Comparison of ENCODE assay signal across 10 cellular contexts in genomic region chr12:111673503-111673902, GRCh38. TPM values are rescaled to one million over a fixed set of nuclear protein-coding genes. Genes with fewer than 3 reads are reported as not detected.
A peak's percentile ranks its signal among the peaks of the same experiment; 100 is the strongest.
DNase-seq lines count a peak whose midpoint lies in the region; ATAC-seq and TF ChIP-seq lines count a peak whose summit lies in the region.
"Had no signal": no experiment of that assay in that cellular context is flagged by ENCODE, and none has a peak within 500 bp of the region (broad histone marks: within the 10 kb centered on the region; RNA-seq: fewer than 3 reads in every experiment).

No MANE protein-coding gene starts in this region.

- TF ChIP-seq CTCF in activated CD8-positive, alpha-beta T cell treated with anti-CD3 and anti-CD28 coated beads for 36 hours (IDR thresholded peaks at IDR 0.05), result peak; percentile 42
- TF ChIP-seq CTCF in testis (IDR thresholded peaks at IDR 0.05) (peak; percentile 31 to 42 (median 41)), uterus (IDR thresholded peaks at IDR 0.05) (peak in 2 of 4 experiments; percentile 31 to 37)

- H3K27ac ChIP-seq in testis (no peak overlapping the region), uterus (no peak overlapping the region)

- no peaks in the 10 kb centered on the region for H3K9me3 Mint-ChIP-seq in activated CD8-positive, alpha-beta T cell treated with anti-CD3 and anti-CD28 coated beads for 36 hours
- no peaks in the 10 kb centered on the region for H3K9me3 Mint-ChIP-seq in activated CD8-positive, alpha-beta T cell treated with anti-CD3 and anti-CD28 coated beads, Interleukin-2, amount 10 ng/mL, durations not matched to agents 7 days and 5 days (ENCODE audit: insufficient read depth)
- H3K9me3 Mint-ChIP-seq in activated T-cell treated with anti-CD3 and anti-CD28 coated beads, Interleukin-2, amount 50 U/mL, for 4 hours, result no peaks in the 10 kb centered on the region
- H3K9me3 Mint-ChIP-seq: CD8-positive, alpha-beta T cell had no signal

- intact Hi-C loops in activated CD8-positive, alpha-beta T cell treated with anti-CD3 and anti-CD28 coated beads for 36 hours (cut with micrococcal nuclease), result no loop called here
- intact Hi-C loops in testis (cut with DNase I; ENCODE audit: low total_unique reads), result no loop called here
- intact Hi-C loops in uterus (cut with DNase I; ENCODE audit: low total_unique reads), result no loop called here

- H3K4me1 ChIP-seq in testis, result peaks cover 6% of the 10 kb centered on the region
- no peaks in the 10 kb centered on the region for H3K4me1 ChIP-seq in uterus

- POLR2A ChIA-PET in activated CD8-positive, alpha-beta T cell treated with anti-CD3 and anti-CD28 coated beads for 36 hours (lab: Charles Lee), result interaction anchor here (1.2 to 1.7 kb wide), 2 partner anchors 11 to 12 kb away, joined by 3 to 4 read pairs; partner anchors contain the start of genes ACAD10 and BRAP
- POLR2A ChIA-PET in activated CD8-positive, alpha-beta T cell treated with anti-CD3 and anti-CD28 coated beads, Interleukin-2, amount 10 ng/mL, durations not matched to agents 7 days and 5 days (lab: Charles Lee), result no interaction called here

- H3K36me3 Mint-ChIP-seq in activated CD8-positive, alpha-beta T cell treated with anti-CD3 and anti-CD28 coated beads for 36 hours (ENCODE audit: low read depth), result peaks cover 20% of the 10 kb centered on the region
- H3K36me3 Mint-ChIP-seq in activated CD8-positive, alpha-beta T cell treated with anti-CD3 and anti-CD28 coated beads, Interleukin-2, amount 10 ng/mL, durations not matched to agents 7 days and 5 days (ENCODE audit: low read depth), result peaks cover 28% of the 10 kb centered on the region
- peaks cover 30% of the 10 kb centered on the region for H3K36me3 Mint-ChIP-seq in activated T-cell treated with anti-CD3 and anti-CD28 coated beads, Interleukin-2, amount 50 U/mL, for 4 hours (ENCODE audit: insufficient read depth)

- DNase-seq in activated CD8-positive, alpha-beta T cell treated with anti-CD3 and anti-CD28 coated beads for 36 hours, result no peak
- no peak for DNase-seq in activated CD8-positive, alpha-beta T cell treated with anti-CD3 and anti-CD28 coated beads, Interleukin-2, amount 10 ng/mL, durations not matched to agents 7 days and 5 days
- DNase-seq in RKO (ENCODE audit: low spot score) (peak; percentile 20), fibroblast of gingiva (ENCODE audit: low read depth) (peak; percentile 38), testis (no peak), uterus (no peak)
- DNase-seq in activated T-cell treated with anti-CD3 and anti-CD28 coated beads, Interleukin-2, amount 50 U/mL, for 4 hours, result no peak
- DNase-seq: CD8-positive, alpha-beta T cell; NCI-H2081 treated with DMSO at 0.1 percent for 48 hours had no signal

- no peaks in the 10 kb centered on the region for H3K27me3 Mint-ChIP-seq in activated CD8-positive, alpha-beta T cell treated with anti-CD3 and anti-CD28 coated beads for 36 hours
- H3K27me3 Mint-ChIP-seq in activated CD8-positive, alpha-beta T cell treated with anti-CD3 and anti-CD28 coated beads, Interleukin-2, amount 10 ng/mL, durations not matched to agents 7 days and 5 days (ENCODE audit: low read depth), result no peaks in the 10 kb centered on the region
- no peaks in the 10 kb centered on the region for H3K27me3 Mint-ChIP-seq in activated T-cell treated with anti-CD3 and anti-CD28 coated beads, Interleukin-2, amount 50 U/mL, for 4 hours (ENCODE audit: low read depth)

- no peak for ATAC-seq in activated CD8-positive, alpha-beta T cell treated with anti-CD3 and anti-CD28 coated beads for 36 hours
- ATAC-seq in activated CD8-positive, alpha-beta T cell treated with anti-CD3 and anti-CD28 coated beads, Interleukin-2, amount 10 ng/mL, durations not matched to agents 7 days and 5 days, result no peak
- ATAC-seq in activated T-cell treated with anti-CD3 and anti-CD28 coated beads, Interleukin-2, amount 50 U/mL, for 4 hours, result no peak
- ATAC-seq in GM21619 (IDR thresholded peaks at IDR 0.05; ENCODE audit: unreplicated experiment), result no peak
- ATAC-seq: CD8-positive, alpha-beta T cell had no signal

- H3K4me3 ChIP-seq in testis (no peak overlapping the region), uterus (no peak overlapping the region)

- H3K9me3 ChIP-seq in testis (no peaks in the 10 kb centered on the region), uterus (no peaks in the 10 kb centered on the region)

- H3K27ac Mint-ChIP-seq in activated CD8-positive, alpha-beta T cell treated with anti-CD3 and anti-CD28 coated beads for 36 hours, result no peak overlapping the region
- no peak overlapping the region for H3K27ac Mint-ChIP-seq in activated CD8-positive, alpha-beta T cell treated with anti-CD3 and anti-CD28 coated beads, Interleukin-2, amount 10 ng/mL, durations not matched to agents 7 days and 5 days
- H3K27ac Mint-ChIP-seq: CD8-positive, alpha-beta T cell had no signal

- 48 to 49% methylated on average over 3 of the region's 3 CpGs for WGBS in testis, 2 donors

- H3K27me3 ChIP-seq in testis (no peaks in the 10 kb centered on the region), uterus (no peaks in the 10 kb centered on the region)

- no peaks in the 10 kb centered on the region for H3K4me1 Mint-ChIP-seq in activated CD8-positive, alpha-beta T cell treated with anti-CD3 and anti-CD28 coated beads for 36 hours (ENCODE audit: low read depth)
- no peaks in the 10 kb centered on the region for H3K4me1 Mint-ChIP-seq in activated CD8-positive, alpha-beta T cell treated with anti-CD3 and anti-CD28 coated beads, Interleukin-2, amount 10 ng/mL, durations not matched to agents 7 days and 5 days (ENCODE audit: low read depth)
- H3K4me1 Mint-ChIP-seq in activated T-cell treated with anti-CD3 and anti-CD28 coated beads, Interleukin-2, amount 50 U/mL, for 4 hours (ENCODE audit: low read depth), result no peaks in the 10 kb centered on the region

- TF ChIP-seq POLR2A in testis (IDR thresholded peaks at IDR 0.05) (no peak), uterus (IDR thresholded peaks at IDR 0.05) (no peak)

- H3K4me3 Mint-ChIP-seq in activated CD8-positive, alpha-beta T cell treated with anti-CD3 and anti-CD28 coated beads for 36 hours, result no peak overlapping the region
- H3K4me3 Mint-ChIP-seq in activated CD8-positive, alpha-beta T cell treated with anti-CD3 and anti-CD28 coated beads, Interleukin-2, amount 10 ng/mL, durations not matched to agents 7 days and 5 days, result no peak overlapping the region
- no peak overlapping the region for H3K4me3 Mint-ChIP-seq in activated T-cell treated with anti-CD3 and anti-CD28 coated beads, Interleukin-2, amount 50 U/mL, for 4 hours
- H3K4me3 Mint-ChIP-seq: CD8-positive, alpha-beta T cell had no signal

- H3K36me3 ChIP-seq in testis (ENCODE audit: low read depth, missing control alignments), result no peaks in the 10 kb centered on the region
- H3K36me3 ChIP-seq in uterus, result no peaks in the 10 kb centered on the region

- CTCF ChIA-PET in activated CD8-positive, alpha-beta T cell treated with anti-CD3 and anti-CD28 coated beads for 36 hours (lab: Charles Lee), result interaction anchor here (1.0 to 1.7 kb wide), 3 partner anchors 140 to 277 kb away, joined by 3 to 7 read pairs (median 4); no protein-coding TSS in a partner anchor
- CTCF ChIA-PET in activated CD8-positive, alpha-beta T cell treated with anti-CD3 and anti-CD28 coated beads, Interleukin-2, amount 10 ng/mL, durations not matched to agents 7 days and 5 days (lab: Charles Lee), result interaction anchor here (1.0 to 1.5 kb wide), 6 partner anchors 9 to 222 kb away, joined by 3 to 5 read pairs (median 4); no protein-coding TSS in a partner anchor

RNA-seq across cellular contexts. Expression of gene BRAP, which starts 12.3 kb away (rescaled TPM):
- total RNA-seq in activated CD8-positive, alpha-beta T cell treated with anti-CD3 and anti-CD28 coated beads for 36 hours, result 10 to 100 TPM; 16.3 to 16.9 TPM
- 10 to 100 TPM; 19.6 to 20.4 TPM for total RNA-seq in activated CD8-positive, alpha-beta T cell treated with anti-CD3 and anti-CD28 coated beads, Interleukin-2, amount 10 ng/mL, durations not matched to agents 7 days and 5 days
- 10 to 100 TPM; 71.4 to 99.1 TPM for total RNA-seq in testis
- polyA plus RNA-seq in testis (ENCODE audit: insufficient read depth, low read depth, low replicate concordance), result 167 TPM
- total RNA-seq in activated T-cell treated with anti-CD3 and anti-CD28 coated beads, Interleukin-2, amount 50 U/mL, for 4 hours, result 10 to 100 TPM; 21.0 to 24.1 (median 23.1) TPM
- 10 to 100 TPM in 3 of 4 donors, 1 to 10 TPM in 1; 3.1 to 23.0 (median 20.4) TPM for total RNA-seq in uterus

RNA-seq across cellular contexts. Expression of gene ACAD10, which starts 12.3 kb away (rescaled TPM):
- total RNA-seq in activated CD8-positive, alpha-beta T cell treated with anti-CD3 and anti-CD28 coated beads for 36 hours, result 10 to 100 TPM; 24.5 to 28.8 TPM
- total RNA-seq in activated CD8-positive, alpha-beta T cell treated with anti-CD3 and anti-CD28 coated beads, Interleukin-2, amount 10 ng/mL, durations not matched to agents 7 days and 5 days, result 10 to 100 TPM; 24.9 to 27.3 TPM
- total RNA-seq in testis (10 to 100 TPM; 58.2 to 65.7 TPM), uterus (10 to 100 TPM; 19.4 to 46.4 (median 26.7) TPM)
- 35.2 TPM for polyA plus RNA-seq in testis (ENCODE audit: insufficient read depth, low read depth, low replicate concordance)
- 10 to 100 TPM; 14.8 to 17.2 (median 16.1) TPM for total RNA-seq in activated T-cell treated with anti-CD3 and anti-CD28 coated beads, Interleukin-2, amount 50 U/mL, for 4 hours

Comparison
In these comparisons a context has a peak if more than half of its experiments do, and no peak if none do; other contexts are left out.
1. DNase-seq: peak in RKO (single experiment) and fibroblast of gingiva (single experiment); none in activated CD8-positive, alpha-beta T cell treated with anti-CD3 and anti-CD28 coated beads for 36 hours (single experiment), activated CD8-positive, alpha-beta T cell treated with anti-CD3 and anti-CD28 coated beads, Interleukin-2, amount 10 ng/mL, durations not matched to agents 7 days and 5 days (single experiment), testis (single experiment), activated T-cell treated with anti-CD3 and anti-CD28 coated beads, Interleukin-2, amount 50 U/mL, for 4 hours (single experiment) and uterus (0 of 2).